8 cellular contexts compared by ENCODE assay signal in genomic region chr1:52927219-52928082, GRCh38. TPM values are rescaled to one million over a fixed set of nuclear protein-coding genes. Genes with fewer than 3 reads are reported as not detected.
DNase-seq lines count a peak whose midpoint lies in the region; ATAC-seq, FAIRE-seq and TF ChIP-seq lines count a peak whose summit lies in the region.

TSS of gene SCP2 (plus strand) at chr1:52927276. CDS start at chr1:52927397, 121 bp downstream.

- peak; percentile 71 for DNase-seq in DMS79 treated with DMSO at 0.1 percent for 48 hours (lab: John Stamatoyannopoulos, UW)
- DNase-seq in NCI-H1694 treated with DMSO at 0.1 percent for 48 hours (lab: John Stamatoyannopoulos, UW), result peak; percentile 44
- DNase-seq in central memory CD4-positive, alpha-beta T cell, result peak; percentile 70
- peak; percentile 38 for DNase-seq in keratinocyte (ENCODE audit: low read depth, low spot score)
- peak; percentile 59 to 76 (median 72) for DNase-seq in stimulated activated CD4-positive, alpha-beta T cell treated with anti-CD3 and anti-CD28 coated beads, Interleukin-12 subunit alpha, Interleukin-12 subunit beta, amount 100 ng/mL, for 48 hours (ENCODE audit: low read depth in 2 of 3, low spot score in 1 of 3)

- H4K20me1 ChIP-seq in keratinocyte (ENCODE audit: control insufficient read depth, extremely low read depth, insufficient read depth, low read length), result no peaks in the 10 kb centered on the region

- H3K9me3 ChIP-seq in HEK293 (ENCODE audit: control insufficient read depth, insufficient read depth, low read depth, low read length) (no peaks in the 10 kb centered on the region), keratinocyte (ENCODE audit: control insufficient read depth, low read depth, low read length) (no peaks in the 10 kb centered on the region)

- H3K4me1 ChIP-seq in HEK293 (ENCODE audit: control insufficient read depth, insufficient read depth, low read length) (no peaks in the 10 kb centered on the region), keratinocyte (ENCODE audit: control insufficient read depth, extremely low read depth, insufficient read depth, low read length) (peaks cover 6% of the 10 kb centered on the region)

- H3K36me3 ChIP-seq in HEK293 (ENCODE audit: control insufficient read depth in 2 of 2, insufficient read depth in 1 of 2, low read length in 2 of 2) (no peaks in the 10 kb centered on the region), keratinocyte (ENCODE audit: control insufficient read depth in 2 of 2, extremely low read depth in 1 of 2, insufficient read depth in 2 of 2, low read length in 2 of 2) (no peaks in the 10 kb centered on the region)

- POLR2A ChIA-PET in HEK293 (lab: Yijun Ruan, JAX), result interaction anchor here (0.6 to 1.5 kb wide), 5 partner anchors 9 to 208 kb away, joined by 3 to 4 read pairs (median 3); no protein-coding TSS in a partner anchor

- peak within 1 kb of the TSS; percentile 96 for H2AFZ ChIP-seq in keratinocyte (ENCODE audit: control insufficient read depth, low read length)

- H3K79me2 ChIP-seq in keratinocyte (ENCODE audit: control insufficient read depth, insufficient read depth, low read length), result no peaks in the 10 kb centered on the region

- TF ChIP-seq CTCF in HEK293 (tag by site-specific recombination; IDR thresholded peaks at IDR 0.05), result no peak
- no peak for TF ChIP-seq CTCF in keratinocyte (optimal IDR thresholded peaks at IDR 0.05 in 1 of 3, IDR thresholded peaks at IDR 0.05 in 1 of 3, conservative IDR thresholded peaks at IDR 0.05 in 1 of 3; ENCODE audit: extremely low read depth in 1 of 3, insufficient read depth in 2 of 3, low read length in 3 of 3)

- peak; percentile 92 for ATAC-seq in activated CD4-positive, CD25-positive, alpha-beta regulatory T cell treated with anti-CD3 and anti-CD28 coated beads, Interleukin-2, amount 50 U/mL, for 24 hours
- ATAC-seq in GM18873 (IDR thresholded peaks at IDR 0.05; ENCODE audit: low FRiP score, unreplicated experiment), result no peak

- no peaks in the 10 kb centered on the region for H3K9me1 ChIP-seq in keratinocyte (ENCODE audit: control insufficient read depth, extremely low read depth, insufficient read depth, low read length)

- CTCF ChIA-PET in HEK293 (lab: Yijun Ruan, JAX), result interaction anchor here (0.9 kb wide), 1 partner anchor 13 kb away, joined by 3 read pairs; no protein-coding TSS in a partner anchor

- dilution Hi-C loops in keratinocyte (cut with MboI; ENCODE audit: extremely low pct_ligation_motif_present, low sequenced_read_pairs), result no loop called here

- no peaks in the 10 kb centered on the region for H3K27me3 ChIP-seq in keratinocyte (ENCODE audit: control insufficient read depth, extremely low read depth, insufficient read depth, low read length)

- FAIRE-seq in keratinocyte (lab: Jason Lieb, UNC), result peak; percentile 32

- H3K27ac ChIP-seq in HEK293 (ENCODE audit: extremely low read depth, low read depth, low read length), result peak within 1 kb of the TSS; percentile 56; the same call in 1 of the 2 replicates
- peak within 1 kb of the TSS; percentile 24 for H3K27ac ChIP-seq in keratinocyte (ENCODE audit: control insufficient read depth, insufficient read depth, low read length)

- peak within 1 kb of the TSS; percentile 94 for H3K4me2 ChIP-seq in keratinocyte (ENCODE audit: control insufficient read depth, extremely low read depth, insufficient read depth, low read depth, low read length)

- H3K9ac ChIP-seq in keratinocyte (ENCODE audit: control insufficient read depth, extremely low read depth, insufficient read depth, low read length), result peak within 1 kb of the TSS; percentile 81

- H3K4me3 ChIP-seq in HEK293 (ENCODE audit: low read depth, low read length) (peak within 1 kb of the TSS; percentile 47), keratinocyte (ENCODE audit: control insufficient read depth in 2 of 3, extremely low read depth in 1 of 3, insufficient read depth in 2 of 3, low read depth in 1 of 3, low read length in 3 of 3) (peak within 1 kb of the TSS; percentile 81 to 94 (median 82))

TF ChIP-seq in HEK293, 187 proteins besides CTCF, POLR2A, EP300 and RAD21 (continues in another document):
- TF ChIP-seq ZNF837 (tag by site-specific recombination; IDR thresholded peaks at IDR 0.05) (no peak), ZNF48 (tag by site-specific recombination; IDR thresholded peaks at IDR 0.05) (no peak), ZNF513 (tag by site-specific recombination; IDR thresholded peaks at IDR 0.05) (no peak), ZNF660 (tag by site-specific recombination; IDR thresholded peaks at IDR 0.05) (no peak), GLIS1 (tag by site-specific recombination; IDR thresholded peaks at IDR 0.05) (peak; percentile 31), KLF10 (tag by site-specific recombination; IDR thresholded peaks at IDR 0.05) (no peak), ZSCAN16 (tag by site-specific recombination; IDR thresholded peaks at IDR 0.05) (no peak), ZFHX2 (tag by site-specific recombination; conservative IDR thresholded peaks at IDR 0.05) (peak; percentile 27; the same call in 1 of the 2 replicates), ZNF585B (tag by site-specific recombination; IDR thresholded peaks at IDR 0.05) (no peak), KLF8 (tag by site-specific recombination; IDR thresholded peaks at IDR 0.05) (0 out of 2 replicates have a peak, but pooled peaks have one; percentile 28), GLIS2 (tag by site-specific recombination; IDR thresholded peaks at IDR 0.05) (peak; percentile 63), ZXDB (tag by site-specific recombination; IDR thresholded peaks at IDR 0.05) (peak; percentile 26; the same call in 1 of the 2 replicates), ZNF544 (tag by site-specific recombination; IDR thresholded peaks at IDR 0.05) (no peak), TSHZ1 (tag by site-specific recombination; IDR thresholded peaks at IDR 0.05; ENCODE audit: borderline replicate concordance) (no peak), ZBTB44 (tag by site-specific recombination; IDR thresholded peaks at IDR 0.05) (no peak), GLI4 (tag by site-specific recombination; IDR thresholded peaks at IDR 0.05) (no peak), SP2 (tag by site-specific recombination; IDR thresholded peaks at IDR 0.05) (peak; percentile 7; the same call in 1 of the 2 replicates), WT1 (tag by site-specific recombination; IDR thresholded peaks at IDR 0.05) (no peak), ZNF19 (tag by site-specific recombination; IDR thresholded peaks at IDR 0.05; ENCODE audit: low read depth) (no peak)

RNA-seq across cellular contexts. Expression of gene SCP2, which starts in this region (rescaled TPM):
- polyA plus RNA-seq in keratinocyte, result 75.0 to 116 TPM (median 84.1 TPM) in 3 replicates
- 106 TPM for polyA plus RNA-seq in keratinocyte (2011; ENCODE audit: low read depth)
- 84.6 and 132 TPM in 2 replicates for polyA plus RNA-seq in keratinocyte (2011; cell fraction: cytosol; rRNA removed)
- polyA plus RNA-seq in keratinocyte (2011; cell fraction: nucleus; rRNA removed), result 50.7 and 69.9 TPM in 2 replicates
- polyA plus RNA-seq in keratinocyte (2012; ENCODE audit: low replicate concordance), result 90.3 and 91.1 TPM in 2 replicates
- 26.0 to 62.6 TPM (median 26.9 TPM) in 3 replicates for polyA minus RNA-seq in keratinocyte
- polyA minus RNA-seq in keratinocyte (2011; cell fraction: cytosol; rRNA and poly(A)+ RNA removed), result 35.1 TPM
- polyA minus RNA-seq in keratinocyte (2011; cell fraction: nucleus; rRNA and poly(A)+ RNA removed), result 17.1 and 35.3 TPM in 2 replicates
